Comparison of ENCODE assay signal across 9 cellular contexts in the genomic region with DNA sequence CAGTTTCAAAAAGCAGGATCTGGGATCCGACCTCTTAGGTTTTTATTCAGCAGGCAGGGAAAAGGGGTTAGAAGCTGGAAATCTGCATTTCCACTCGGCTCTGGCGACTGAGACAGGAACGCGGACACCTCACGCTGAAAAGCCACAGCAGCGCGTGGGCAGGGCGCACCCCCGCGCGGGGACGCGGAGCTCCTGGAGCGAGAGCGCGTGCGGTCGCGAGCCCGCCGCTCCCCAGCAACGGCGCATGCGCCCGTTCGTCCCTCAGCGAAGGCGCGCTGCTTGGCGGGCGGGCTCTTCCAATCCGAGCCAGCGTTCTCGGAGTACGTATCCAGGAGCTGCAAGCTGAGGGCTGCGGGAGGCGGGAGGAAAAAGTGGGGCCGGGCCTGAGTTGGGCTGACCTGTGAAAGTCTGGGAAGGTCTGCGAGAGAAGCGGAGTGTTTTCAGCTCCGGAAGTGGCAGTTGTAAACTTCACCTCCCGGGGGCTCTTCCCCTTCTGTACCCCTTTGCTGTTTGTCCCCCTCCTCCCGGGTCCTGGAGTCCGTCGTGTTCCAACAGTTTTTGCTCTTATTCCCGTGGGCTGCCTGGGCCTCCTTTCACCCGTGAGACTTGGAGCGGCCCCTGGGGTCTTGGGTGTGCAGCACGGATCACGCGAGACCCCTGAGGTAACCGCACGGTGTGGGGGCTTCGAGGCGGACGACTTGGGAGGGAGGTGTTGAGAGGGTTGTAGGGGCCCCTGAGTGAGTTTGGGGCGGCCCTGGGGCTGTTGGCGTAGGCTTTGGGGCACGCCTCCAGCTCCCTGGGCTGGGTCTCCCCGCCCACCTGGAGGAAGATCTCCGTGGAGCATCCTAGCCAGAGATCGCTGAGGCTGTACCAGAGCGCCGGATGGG. TPM values are rescaled to one million over a fixed set of nuclear protein-coding genes. Genes with fewer than 3 reads are reported as not detected.
DNase-seq lines count a peak whose midpoint lies in the region; ATAC-seq, FAIRE-seq and TF ChIP-seq lines count a peak whose summit lies in the region.
"Had no signal": no experiment of that assay in that cellular context is flagged by ENCODE, and none has a peak within 500 bp of the region (broad histone marks: within the 10 kb centered on the region; RNA-seq: fewer than 3 reads in every experiment).

A gene (plus strand): TSS at position 403 of the 887 bp plus-strand sequence. CDS start 11,046 bp downstream, outside the sequence.

- intact Hi-C loops in kidney (cut with DNase I), result no loop called here

- H3K4me3 ChIP-seq in kidney (ENCODE audit: low read length in 2 of 2), result peak within 1 kb of the TSS; percentile 88 to 99

- peak within 1 kb of the TSS; percentile 87 to 90 for H3K9ac ChIP-seq in kidney (ENCODE audit: low read length in 2 of 2)

- no peaks in the 10 kb centered on the region for H3K36me3 ChIP-seq in kidney (ENCODE audit: control insufficient read depth in 1 of 2, insufficient read depth in 2 of 2, low read length in 2 of 2)

- TF ChIP-seq CTCF in kidney (IDR thresholded peaks at IDR 0.05; ENCODE audit: borderline replicate concordance, extremely low read depth, insufficient read depth), result no peak

- H3K9me3 ChIP-seq in kidney (ENCODE audit: control insufficient read depth in 1 of 2, low read length in 2 of 2), result no peaks in the 10 kb centered on the region

- peak within 1 kb of the TSS; percentile 72 to 84 for H3K27ac ChIP-seq in kidney (ENCODE audit: low read depth in 2 of 2, low read length in 2 of 2)

- ATAC-seq in GM19035 (IDR thresholded peaks at IDR 0.05; ENCODE audit: unreplicated experiment) (peak; percentile 77), HG03342 (IDR thresholded peaks at IDR 0.05; ENCODE audit: unreplicated experiment) (peak; percentile 77)

- peak; percentile 92 to 95 for DNase-seq in AML-193 (lab: John Stamatoyannopoulos, UW)
- DNase-seq in NCI-H345 treated with DMSO at 0.1 percent for 48 hours (lab: John Stamatoyannopoulos, UW; ENCODE audit: unreplicated experiment), result peak; percentile 95
- DNase-seq in activated CD4-positive, CD25-positive, alpha-beta regulatory T cell treated with anti-CD3 and anti-CD28 coated beads, Interleukin-2, amount 50 U/mL, for 16 hours (ENCODE audit: low read depth, low spot score), result peak; percentile 58
- DNase-seq in cerebellar cortex (ENCODE audit: low spot score), result peak; percentile 96
- DNase-seq in kidney, result peak; percentile 97
- DNase-seq in stimulated activated CD4-positive, alpha-beta T cell treated with anti-CD3 and anti-CD28 coated beads, Interleukin-15, amount 100 ng/mL, for 1 hour (ENCODE audit: low read depth in 1 of 2, low spot score in 1 of 2), result peak; percentile 66 to 76

- no peak for FAIRE-seq in kidney (lab: Jason Lieb, UNC)
- FAIRE-seq: endometrium had no signal

- no peaks in the 10 kb centered on the region for H3K4me1 ChIP-seq in kidney (ENCODE audit: control insufficient read depth in 1 of 2, insufficient read depth in 1 of 2, low read depth in 1 of 2, low read length in 2 of 2)

RNA-seq across cellular contexts. Expression of the gene that starts here (rescaled TPM):
- total RNA-seq in kidney, result 5.1 TPM
- polyA plus RNA-seq in kidney (ENCODE audit: insufficient read depth, low read depth, low replicate concordance), result 1.2 TPM

Comparison
In these comparisons a context has a peak if more than half of its experiments do, and no peak if none do; other contexts are left out.
1. Peak in every context shown above with its lines: DNase-seq, ATAC-seq, H3K4me3 ChIP-seq and H3K27ac ChIP-seq.